ENCODE assay signal across 8 cellular contexts in the genomic region with DNA sequence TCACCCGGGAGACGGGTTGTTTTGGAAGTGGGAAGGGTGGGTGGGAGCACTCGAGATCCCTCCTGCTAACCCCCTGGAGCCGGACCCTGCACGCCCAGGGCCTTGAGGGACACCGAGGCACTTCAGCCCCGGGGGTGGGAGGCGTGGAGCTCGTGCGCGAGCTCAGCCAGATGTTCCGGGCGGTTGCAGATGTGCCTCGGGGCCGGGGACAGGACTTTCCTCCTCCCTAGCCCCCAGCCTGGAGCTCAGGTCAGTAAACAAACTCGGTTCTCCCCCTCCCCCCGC. TPM values are rescaled to one million over a fixed set of nuclear protein-coding genes. Genes with fewer than 3 reads are reported as not detected.
DNase-seq lines count a peak whose midpoint lies in the region; ATAC-seq, FAIRE-seq and TF ChIP-seq lines count a peak whose summit lies in the region.

No MANE protein-coding gene starts in this region.

- intact Hi-C loops in mucosa of descending colon (cut with DNase I, micrococcal nuclease) (loop anchor here in 1 of 2 donors (10.0 kb wide), 1 partner anchor 105 kb away; no protein-coding TSS in a partner anchor), aorta (cut with DNase I) (loop anchor here (2.0 to 5.0 kb wide), 4 partner anchors 25 to 303 kb away; a partner anchor contains a TSS)

- no peak for FAIRE-seq in bronchial epithelial cell (lab: Jason Lieb, UNC)

- H3K27me3 ChIP-seq in bronchial epithelial cell (ENCODE audit: control insufficient read depth, insufficient read depth, low read length) (peaks cover 41% of the 10 kb centered on the region), aorta (ENCODE audit: control insufficient read depth in 1 of 2, insufficient read depth in 2 of 2, low read length in 1 of 2) (no peaks in the 10 kb centered on the region)

- TF ChIP-seq CTCF in bronchial epithelial cell (IDR thresholded peaks at IDR 0.05; ENCODE audit: insufficient read depth, low read length, severe bottlenecking), result no peak
- TF ChIP-seq CTCF in mucosa of descending colon (IDR thresholded peaks at IDR 0.05), result no peak

- H3K9me3 ChIP-seq in mucosa of descending colon (no peaks in the 10 kb centered on the region), aorta (ENCODE audit: control insufficient read depth, low read length) (no peaks in the 10 kb centered on the region)

- peak overlapping the region; percentile 40 for H3K4me3 ChIP-seq in bronchial epithelial cell (ENCODE audit: low read depth, low read length)
- no peak overlapping the region for H3K4me3 ChIP-seq in mucosa of descending colon
- peak overlapping the region; percentile 27 to 71 for H3K4me3 ChIP-seq in aorta (ENCODE audit: low read length in 2 of 2)

- H3K36me3 ChIP-seq in bronchial epithelial cell (ENCODE audit: control insufficient read depth, insufficient read depth, low read length), result no peaks in the 10 kb centered on the region
- no peaks in the 10 kb centered on the region for H3K36me3 ChIP-seq in mucosa of descending colon (ENCODE audit: low read depth)
- no peaks in the 10 kb centered on the region for H3K36me3 ChIP-seq in aorta (ENCODE audit: control insufficient read depth in 1 of 2, insufficient read depth in 2 of 2, low read length in 1 of 2)

- DNase-seq in stimulated activated CD4-positive, alpha-beta T cell treated with anti-CD3 and anti-CD28 coated beads, Interleukin-15, amount 100 ng/mL, for 24 hours, result peak; percentile 36
- no peak for DNase-seq in stimulated activated CD4-positive, alpha-beta T cell treated with anti-CD3 and anti-CD28 coated beads, Interleukin-4, amount 100 ng/mL, for 4 hours
- DNase-seq in bronchial epithelial cell (ENCODE audit: low read depth), result no peak
- peak in 2 of 3 donors; percentile 36 to 72 for DNase-seq in mucosa of descending colon
- DNase-seq in aorta, result no peak
- DNase-seq in hippocampal formation (lab: John Stamatoyannopoulos, UW), result no peak
- DNase-seq in AML-193 (lab: John Stamatoyannopoulos, UW), result no peak

- 0% methylated on average over 11 to 17 of the region's 17 CpGs for WGBS in aorta, 2 donors

- no peak overlapping the region for H3K27ac ChIP-seq in aorta (ENCODE audit: low read depth in 1 of 2, low read length in 2 of 2)

- no peak for ATAC-seq in mucosa of descending colon
- ATAC-seq in aorta (ENCODE audit: low FRiP score), result no peak
- ATAC-seq in GM18520 (IDR thresholded peaks at IDR 0.05; ENCODE audit: unreplicated experiment), result no peak

- peaks cover 54% of the 10 kb centered on the region for H3K4me1 ChIP-seq in mucosa of descending colon (ENCODE audit: low read depth)
- H3K4me1 ChIP-seq in aorta (ENCODE audit: control insufficient read depth in 1 of 2, insufficient read depth in 2 of 2, low read length in 2 of 2), result no peaks in the 10 kb centered on the region

RNA-seq across cellular contexts. Expression of a gene that starts 3.3 kb away (rescaled TPM):
- 0.13 TPM in 1 of 2 replicates, not detected in the other for total RNA-seq in bronchial epithelial cell
- total RNA-seq in mucosa of descending colon, result 1 to 10 TPM; 3.4 to 5.7 (median 5.2) TPM
- 10 to 100 TPM in 1 of 2 donors, 1 to 10 TPM in 1; 7.4 to 30.0 TPM for total RNA-seq in aorta
- under 1 TPM; 0.25 to 0.87 TPM for polyA plus RNA-seq in aorta

Comparison
In these comparisons a context has a peak if more than half of its experiments do, and no peak if none do; other contexts are left out.
1. DNase-seq: peak in stimulated activated CD4-positive, alpha-beta T cell treated with anti-CD3 and anti-CD28 coated beads, Interleukin-15, amount 100 ng/mL, for 24 hours (single experiment) and mucosa of descending colon (2 of 3); none in stimulated activated CD4-positive, alpha-beta T cell treated with anti-CD3 and anti-CD28 coated beads, Interleukin-4, amount 100 ng/mL, for 4 hours (0 of 2), bronchial epithelial cell (single experiment), aorta (0 of 2), hippocampal formation (0 of 2) and AML-193 (0 of 2).